ENCODE assay signal across 11 cellular contexts in genomic region chr10:62454696-62455451, GRCh38.
A peak's percentile ranks its signal among the peaks of the same experiment; 100 is the strongest.
DNase-seq lines count a peak whose midpoint lies in the region; ATAC-seq and TF ChIP-seq lines count a peak whose summit lies in the region.
"Had no signal": no experiment of that assay in that cellular context is flagged by ENCODE, and none has a peak within 500 bp of the region (broad histone marks: within the 10 kb centered on the region; RNA-seq: fewer than 3 reads in every experiment).

No MANE protein-coding gene starts in this region.

- no peak for TF ChIP-seq POLR2A in breast epithelium (IDR thresholded peaks at IDR 0.05)

- no peaks in the 10 kb centered on the region for H3K36me3 ChIP-seq in breast epithelium
- no peaks in the 10 kb centered on the region for H3K36me3 ChIP-seq in kidney epithelial cell (ENCODE audit: control insufficient read depth, insufficient read depth, low read length)
- no peaks in the 10 kb centered on the region for H3K36me3 ChIP-seq in aorta (ENCODE audit: control insufficient read depth in 1 of 2, insufficient read depth in 2 of 2, low read length in 1 of 2)
- H3K36me3 ChIP-seq: esophagus muscularis mucosa had no signal

- H3K4me1 Mint-ChIP-seq in stimulated activated naive CD8-positive, alpha-beta T cell treated with anti-CD3 and anti-CD28 coated beads, Interleukin-15, Interleukin-2, amounts not matched to agents 100 ng/mL and 50 ng/mL, for 24 hours (ENCODE audit: low read depth), result peaks cover 33% of the 10 kb centered on the region
- peaks cover 15% of the 10 kb centered on the region for H3K4me1 Mint-ChIP-seq in stimulated activated naive CD8-positive, alpha-beta T cell treated with anti-CD3 and anti-CD28 coated beads, Interleukin-15, amount 100 ng/mL, for 72 hours

- H3K27me3 ChIP-seq in breast epithelium (no peaks in the 10 kb centered on the region), kidney epithelial cell (ENCODE audit: control insufficient read depth, insufficient read depth, low read length) (no peaks in the 10 kb centered on the region), aorta (ENCODE audit: control insufficient read depth in 1 of 2, insufficient read depth in 2 of 2, low read length in 1 of 2) (no peaks in the 10 kb centered on the region)
- H3K27me3 ChIP-seq: esophagus muscularis mucosa had no signal

- intact Hi-C loops in breast epithelium (cut with DNase I; ENCODE audit: low total_unique reads), result no loop called here
- intact Hi-C loops in aorta (cut with DNase I), result no loop called here

- no peak overlapping the region for H3K4me3 Mint-ChIP-seq in stimulated activated naive CD8-positive, alpha-beta T cell treated with anti-CD3 and anti-CD28 coated beads, Interleukin-15, Interleukin-2, amounts not matched to agents 100 ng/mL and 50 ng/mL, for 24 hours
- H3K4me3 Mint-ChIP-seq in stimulated activated naive CD8-positive, alpha-beta T cell treated with anti-CD3 and anti-CD28 coated beads, Interleukin-15, amount 100 ng/mL, for 72 hours, result no peak overlapping the region

- no peak for ATAC-seq in stimulated activated naive CD8-positive, alpha-beta T cell treated with anti-CD3 and anti-CD28 coated beads, Interleukin-15, amount 100 ng/mL, for 72 hours
- ATAC-seq in aorta (ENCODE audit: low FRiP score) (peak; percentile 81), GM18502 (IDR thresholded peaks at IDR 0.05; ENCODE audit: poor library complexity, unreplicated experiment) (no peak), HG02852 (IDR thresholded peaks at IDR 0.05; ENCODE audit: unreplicated experiment) (no peak)

- WGBS in aorta, 2 donors, result 80% methylated on average over 3 of the region's 3 CpGs

- H3K4me1 ChIP-seq in breast epithelium (peaks cover 0 to 9% of the 10 kb centered on the region in 2 donors), aorta (ENCODE audit: control insufficient read depth in 1 of 2, insufficient read depth in 2 of 2, low read length in 2 of 2) (no peaks in the 10 kb centered on the region)

- TF ChIP-seq CTCF in breast epithelium (IDR thresholded peaks at IDR 0.05), result no peak
- no peak for TF ChIP-seq CTCF in kidney epithelial cell (IDR thresholded peaks at IDR 0.05; ENCODE audit: insufficient read depth, low read length, poor library complexity, severe bottlenecking)

- peaks cover 9% of the 10 kb centered on the region for H3K27me3 Mint-ChIP-seq in stimulated activated naive CD8-positive, alpha-beta T cell treated with anti-CD3 and anti-CD28 coated beads, Interleukin-15, Interleukin-2, amounts not matched to agents 100 ng/mL and 50 ng/mL, for 24 hours
- peaks cover 13% of the 10 kb centered on the region for H3K27me3 Mint-ChIP-seq in stimulated activated naive CD8-positive, alpha-beta T cell treated with anti-CD3 and anti-CD28 coated beads, Interleukin-15, amount 100 ng/mL, for 72 hours

- H3K4me3 ChIP-seq in breast epithelium, result no peak overlapping the region
- H3K4me3 ChIP-seq in kidney epithelial cell (ENCODE audit: low read depth, low read length), result no peak overlapping the region
- no peak overlapping the region for H3K4me3 ChIP-seq in aorta (ENCODE audit: low read length in 2 of 2)
- H3K4me3 ChIP-seq: esophagus muscularis mucosa had no signal

- no peaks in the 10 kb centered on the region for H3K36me3 Mint-ChIP-seq in stimulated activated naive CD8-positive, alpha-beta T cell treated with anti-CD3 and anti-CD28 coated beads, Interleukin-15, Interleukin-2, amounts not matched to agents 100 ng/mL and 50 ng/mL, for 24 hours (ENCODE audit: low read depth)

- no peak for DNase-seq in stimulated activated naive CD8-positive, alpha-beta T cell treated with anti-CD3 and anti-CD28 coated beads, Interleukin-15, amount 100 ng/mL, for 72 hours
- DNase-seq in breast epithelium (ENCODE audit: low spot score in 2 of 2) (peak in 1 of 2 donors; percentile 41), kidney epithelial cell (ENCODE audit: low read depth) (peak; percentile 34), aorta (no peak), NCI-H2227 (lab: John Stamatoyannopoulos, UW; ENCODE audit: unreplicated experiment) (no peak)
- DNase-seq: NCI-H526; stimulated activated CD4-positive, alpha-beta T cell treated with anti-CD3 and anti-CD28 coated beads, Interleukin-2, amount 100 ng/mL, for 48 hours had no signal

- H3K9me3 Mint-ChIP-seq in stimulated activated naive CD8-positive, alpha-beta T cell treated with anti-CD3 and anti-CD28 coated beads, Interleukin-15, Interleukin-2, amounts not matched to agents 100 ng/mL and 50 ng/mL, for 24 hours, result no peaks in the 10 kb centered on the region
- H3K9me3 Mint-ChIP-seq in stimulated activated naive CD8-positive, alpha-beta T cell treated with anti-CD3 and anti-CD28 coated beads, Interleukin-15, amount 100 ng/mL, for 72 hours, result peaks cover 0 to 5% of the 10 kb centered on the region in 2 donors

- H3K27ac Mint-ChIP-seq in stimulated activated naive CD8-positive, alpha-beta T cell treated with anti-CD3 and anti-CD28 coated beads, Interleukin-15, Interleukin-2, amounts not matched to agents 100 ng/mL and 50 ng/mL, for 24 hours, result peak overlapping the region; percentile 22
- H3K27ac Mint-ChIP-seq in stimulated activated naive CD8-positive, alpha-beta T cell treated with anti-CD3 and anti-CD28 coated beads, Interleukin-15, amount 100 ng/mL, for 72 hours, result no peak overlapping the region

- no peaks in the 10 kb centered on the region for H3K9me3 ChIP-seq in breast epithelium
- no peaks in the 10 kb centered on the region for H3K9me3 ChIP-seq in aorta (ENCODE audit: control insufficient read depth, low read length)
- H3K9me3 ChIP-seq: esophagus muscularis mucosa had no signal

- H3K27ac ChIP-seq in breast epithelium (peak overlapping the region; percentile 72 to 73), aorta (ENCODE audit: low read depth in 1 of 2, low read length in 2 of 2) (no peak overlapping the region)

Comparison
In these comparisons a context has a peak if more than half of its experiments do, and no peak if none do; other contexts are left out.
1. H3K27ac ChIP-seq: peak in breast epithelium (2 of 2); none in aorta (0 of 2).